8 cellular contexts compared by ENCODE assay signal in genomic region chr2:64143154-64144056, GRCh38. TPM values are rescaled to one million over a fixed set of nuclear protein-coding genes. Genes with fewer than 3 reads are reported as not detected.
A peak's percentile ranks its signal among the peaks of the same experiment; 100 is the strongest.
DNase-seq lines count a peak whose midpoint lies in the region; ATAC-seq and TF ChIP-seq lines count a peak whose summit lies in the region.

No MANE protein-coding gene starts in this region.

- H4K8ac ChIP-seq in trophoblast cell (ENCODE audit: low read depth, low read length), result peak overlapping the region; percentile 40

- peak overlapping the region; percentile 27 for H2BK120ac ChIP-seq in trophoblast cell (ENCODE audit: insufficient read depth, low read length, poor library complexity)

- H2AK5ac ChIP-seq in trophoblast cell (ENCODE audit: low read length), result peak overlapping the region; percentile 8

- H3K79me2 ChIP-seq in OCI-LY3 (ENCODE audit: low read length) (peaks cover 58% of the 10 kb centered on the region), trophoblast cell (ENCODE audit: control insufficient read depth, insufficient read depth, low read length, poor library complexity) (peaks cover 10% of the 10 kb centered on the region)

- H3K18ac ChIP-seq in trophoblast cell (ENCODE audit: low read length), result peak overlapping the region; percentile 56

- ATAC-seq in GM19324 (IDR thresholded peaks at IDR 0.05; ENCODE audit: low FRiP score, unreplicated experiment), result peak; percentile 30
- peak; percentile 5 for ATAC-seq in HG03342 (IDR thresholded peaks at IDR 0.05; ENCODE audit: unreplicated experiment)
- ATAC-seq in activated naive CD8-positive, alpha-beta T cell treated with anti-CD3 and anti-CD28 coated beads, Interleukin-2, amount 50 U/mL, for 24 hours, result peak; percentile 6
- ATAC-seq in left cardiac atrium, result peak; percentile 45 to 63

- peak overlapping the region; percentile 91 for H3K4ac ChIP-seq in trophoblast cell (ENCODE audit: low read depth, low read length)

- H3K4me2 ChIP-seq in OCI-LY3 (ENCODE audit: low read length), result peak overlapping the region; percentile 77
- peak overlapping the region; percentile 90 for H3K4me2 ChIP-seq in trophoblast cell (ENCODE audit: low read length)

- H3K27ac Mint-ChIP-seq in CD14-positive monocyte, result peak overlapping the region; percentile 90 to 97 (median 94)
- peak overlapping the region; percentile 92 for H3K27ac Mint-ChIP-seq in activated naive CD8-positive, alpha-beta T cell treated with anti-CD3 and anti-CD28 coated beads, Interleukin-2, amount 50 U/mL, for 24 hours

- no CpG with 5 or more reads among the region's 69 CpGs for WGBS in trophoblast cell (ENCODE audit: extremely low coverage, insufficient coverage, insufficient read length)

- peak overlapping the region; percentile 55 for H2BK5ac ChIP-seq in trophoblast cell (ENCODE audit: low read depth, low read length, poor library complexity)

- peaks cover 6% of the 10 kb centered on the region for H3K79me1 ChIP-seq in trophoblast cell (ENCODE audit: low read length)

- intact Hi-C loops in CD14-positive monocyte (cut with micrococcal nuclease) (loop anchor here (5.0 to 10.0 kb wide), 3 partner anchors 49 to 121 kb away; no protein-coding TSS in a partner anchor), left cardiac atrium (cut with DNase I) (loop anchor here in 1 of 2 donors (5.0 to 10.0 kb wide), 2 partner anchors 81 to 169 kb away; no protein-coding TSS in a partner anchor)

- H4K91ac ChIP-seq in trophoblast cell (ENCODE audit: low read depth, low read length), result peak overlapping the region; percentile 60

- H4K20me1 ChIP-seq in OCI-LY3 (ENCODE audit: insufficient read depth, low read length), result peaks cover 35% of the 10 kb centered on the region

- H3K4me1 ChIP-seq in OCI-LY3 (ENCODE audit: low read length), result peaks cover 41% of the 10 kb centered on the region
- H3K4me1 ChIP-seq in trophoblast cell (ENCODE audit: control insufficient read depth in 1 of 2, insufficient read depth in 2 of 2, low read length in 2 of 2), result peaks cover 6% of the 10 kb centered on the region in 2 experiments

- no peak overlapping the region for H3K23ac ChIP-seq in trophoblast cell (ENCODE audit: low read length)

- peaks cover 0 to 3% (median 0%) of the 10 kb centered on the region in 3 donors for H3K27me3 Mint-ChIP-seq in CD14-positive monocyte (ENCODE audit: low read depth in 3 of 3)
- H3K27me3 Mint-ChIP-seq in activated naive CD8-positive, alpha-beta T cell treated with anti-CD3 and anti-CD28 coated beads, Interleukin-2, amount 50 U/mL, for 24 hours, result no peaks in the 10 kb centered on the region

- no peaks in the 10 kb centered on the region for H3K9me3 Mint-ChIP-seq in CD14-positive monocyte
- H3K9me3 Mint-ChIP-seq in activated naive CD8-positive, alpha-beta T cell treated with anti-CD3 and anti-CD28 coated beads, Interleukin-2, amount 50 U/mL, for 24 hours, result no peaks in the 10 kb centered on the region

- H2AFZ ChIP-seq in OCI-LY3 (ENCODE audit: low read depth, low read length) (peak overlapping the region; percentile 19; the same call in 1 of the 2 replicates), trophoblast cell (ENCODE audit: insufficient read depth, low read length, poor library complexity) (peak overlapping the region; percentile 48)

- DNase-seq in CD14-positive monocyte (ENCODE audit: low spot score) (no peak), left cardiac atrium (peak; percentile 46), trophoblast cell (peak; percentile 20 to 54), COLO829 (ENCODE audit: low spot score) (no peak)
- peak; percentile 34 for DNase-seq in activated naive CD8-positive, alpha-beta T cell treated with anti-CD3 and anti-CD28 coated beads, Interleukin-2, amount 50 U/mL, for 24 hours

- H3K4me1 Mint-ChIP-seq in CD14-positive monocyte, result peaks cover 38% of the 10 kb centered on the region
- H3K4me1 Mint-ChIP-seq in activated naive CD8-positive, alpha-beta T cell treated with anti-CD3 and anti-CD28 coated beads, Interleukin-2, amount 50 U/mL, for 24 hours, result peaks cover 41% of the 10 kb centered on the region

- H3K27ac ChIP-seq in OCI-LY3 (ENCODE audit: low read length) (peak overlapping the region; percentile 83), trophoblast cell (ENCODE audit: low read depth, low read length) (peak overlapping the region; percentile 80)

- peak overlapping the region; percentile 72 for H3K14ac ChIP-seq in trophoblast cell (ENCODE audit: low read length)

- H3K9me3 ChIP-seq in OCI-LY3 (ENCODE audit: insufficient read depth, low read length) (no peaks in the 10 kb centered on the region), trophoblast cell (ENCODE audit: insufficient read depth, low read depth, low read length) (no peaks in the 10 kb centered on the region)

- H3K4me3 ChIP-seq in OCI-LY3 (ENCODE audit: low read length) (peak overlapping the region; percentile 90), trophoblast cell (ENCODE audit: low read depth, low read length) (peak overlapping the region; percentile 87)

- H3K27me3 ChIP-seq in OCI-LY3 (ENCODE audit: low read depth, low read length) (no peaks in the 10 kb centered on the region), trophoblast cell (ENCODE audit: insufficient read depth, low read length) (no peaks in the 10 kb centered on the region)

- TF ChIP-seq CTCF in CD14-positive monocyte (IDR thresholded peaks at IDR 0.05), result no peak
- no peak for TF ChIP-seq CTCF in OCI-LY3 (IDR thresholded peaks at IDR 0.05; ENCODE audit: low read depth, low read length)

- H3K9ac ChIP-seq in OCI-LY3 (ENCODE audit: low read length) (peak overlapping the region; percentile 98), trophoblast cell (ENCODE audit: low read length) (peak overlapping the region; percentile 43)

- H3K4me3 Mint-ChIP-seq in CD14-positive monocyte, result peak overlapping the region; percentile 95 to 99
- peak overlapping the region; percentile 92 for H3K4me3 Mint-ChIP-seq in activated naive CD8-positive, alpha-beta T cell treated with anti-CD3 and anti-CD28 coated beads, Interleukin-2, amount 50 U/mL, for 24 hours

- no peak overlapping the region for H2BK12ac ChIP-seq in trophoblast cell (ENCODE audit: low read length)

- H3K36me3 Mint-ChIP-seq in CD14-positive monocyte, result peaks cover 27 to 31% of the 10 kb centered on the region in 2 donors
- peaks cover 10% of the 10 kb centered on the region for H3K36me3 Mint-ChIP-seq in activated naive CD8-positive, alpha-beta T cell treated with anti-CD3 and anti-CD28 coated beads, Interleukin-2, amount 50 U/mL, for 24 hours (ENCODE audit: low read depth)

- peaks cover 14% of the 10 kb centered on the region for H3K36me3 ChIP-seq in OCI-LY3 (replicated peaks; ENCODE audit: low read depth, low read length)
- peaks cover 0 to under 1% of the 10 kb centered on the region in 2 experiments for H3K36me3 ChIP-seq in trophoblast cell (ENCODE audit: control insufficient read depth in 1 of 2, insufficient read depth in 2 of 2, low read length in 2 of 2)

- no peak overlapping the region for H4K12ac ChIP-seq in trophoblast cell (ENCODE audit: low read depth, low read length)

RNA-seq across cellular contexts. Expression of gene PELI1, which starts 0.8 kb away (rescaled TPM):
- polyA plus RNA-seq in CD14-positive monocyte, result 10 to 100 TPM; 44.7 to 53.6 TPM
- 10 to 100 TPM; 14.8 to 16.8 TPM for total RNA-seq in left cardiac atrium
- polyA plus RNA-seq in trophoblast cell (2013), result 15.2 and 15.3 TPM in 2 replicates

Comparison
In these comparisons a context has a peak if more than half of its experiments do, and no peak if none do; other contexts are left out.
1. DNase-seq: peak in activated naive CD8-positive, alpha-beta T cell treated with anti-CD3 and anti-CD28 coated beads, Interleukin-2, amount 50 U/mL, for 24 hours (single experiment), left cardiac atrium (single experiment) and trophoblast cell (2 of 2); none in CD14-positive monocyte (single experiment) and COLO829 (single experiment).
2. Peak in every context shown above with its lines, with median percentiles within 50 percentile points of each other: ATAC-seq.